ENCODE assay signal across 9 cellular contexts in genomic region chr1:154936416-154937050, GRCh38. TPM values are rescaled to one million over a fixed set of nuclear protein-coding genes. Genes with fewer than 3 reads are reported as not detected.
DNase-seq lines count a peak whose midpoint lies in the region; ATAC-seq, FAIRE-seq and TF ChIP-seq lines count a peak whose summit lies in the region.
"Had no signal": no experiment of that assay in that cellular context is flagged by ENCODE, and none has a peak within 500 bp of the region (broad histone marks: within the 10 kb centered on the region; RNA-seq: fewer than 3 reads in every experiment).

TSS of gene PMVK (minus strand) at chr1:154936719. CDS start at chr1:154936685, 34 bp downstream.

- H3K9me3 ChIP-seq in kidney (ENCODE audit: control insufficient read depth in 1 of 2, low read length in 2 of 2): no peaks in the 10 kb centered on the region

- H3K4me3 ChIP-seq in AG10803 (ENCODE audit: low read length): peak within 1 kb of the TSS; percentile 99
- peak within 1 kb of the TSS; percentile 82 to 91 for H3K4me3 ChIP-seq in kidney (ENCODE audit: low read length in 2 of 2)

- intact Hi-C loops in kidney (cut with DNase I): no loop called here

- H3K4me1 ChIP-seq in kidney (ENCODE audit: control insufficient read depth in 1 of 2, insufficient read depth in 1 of 2, low read depth in 1 of 2, low read length in 2 of 2): peaks cover 10 to 18% of the 10 kb centered on the region in 2 donors

- TF ChIP-seq CTCF in AG10803 (conservative IDR thresholded peaks at IDR 0.05; ENCODE audit: low read length) (peak; percentile 33), kidney (IDR thresholded peaks at IDR 0.05; ENCODE audit: borderline replicate concordance, extremely low read depth, insufficient read depth) (peak; percentile 15)

- H3K27ac ChIP-seq in kidney (ENCODE audit: low read depth in 2 of 2, low read length in 2 of 2): peak within 1 kb of the TSS; percentile 100

- peak; percentile 64 for ATAC-seq in GM19025 (IDR thresholded peaks at IDR 0.05; ENCODE audit: low read depth, unreplicated experiment)
- peak; percentile 68 for ATAC-seq in HG03342 (IDR thresholded peaks at IDR 0.05; ENCODE audit: unreplicated experiment)
- peak; percentile 84 to 89 for ATAC-seq in activated CD4-positive, CD25-positive, alpha-beta regulatory T cell treated with anti-CD3 and anti-CD28 coated beads, Interleukin-2, amount 50 U/mL, for 24 hours

- H3K9ac ChIP-seq in kidney (ENCODE audit: low read length in 2 of 2): peak within 1 kb of the TSS; percentile 92 to 99

- H3K36me3 ChIP-seq in kidney (ENCODE audit: control insufficient read depth in 1 of 2, insufficient read depth in 2 of 2, low read length in 2 of 2): no peaks in the 10 kb centered on the region

- DNase-seq in AG10803 (ENCODE audit: low read depth) (peak; percentile 96), NCI-H446 (lab: John Stamatoyannopoulos, UW) (peak; percentile 96 to 98), cerebellar nuclear complex (lab: John Stamatoyannopoulos, UW) (peak; percentile 58 to 92), kidney (peak; percentile 98)
- DNase-seq in stimulated activated CD4-positive, alpha-beta T cell treated with anti-CD3 and anti-CD28 coated beads, Interleukin-15, amount 100 ng/mL, for 24 hours: peak; percentile 96

- no peak for FAIRE-seq in kidney (lab: Jason Lieb, UNC)
- FAIRE-seq: colon had no signal

RNA-seq across cellular contexts. Expression of gene PMVK, which starts in this region (rescaled TPM):
- total RNA-seq in kidney: 42.0 TPM
- polyA plus RNA-seq in kidney (ENCODE audit: insufficient read depth, low read depth, low replicate concordance): 132 TPM

Comparison
In these comparisons a context has a peak if more than half of its experiments do, and no peak if none do; other contexts are left out.
1. Peak in every context shown above with its lines: DNase-seq, ATAC-seq, H3K4me3 ChIP-seq and H3K27ac ChIP-seq.